8 cellular contexts compared by ENCODE assay signal in genomic region chr2:213152888-213153287, GRCh38. TPM values are rescaled to one million over a fixed set of nuclear protein-coding genes. Genes with fewer than 3 reads are reported as not detected.
DNase-seq lines count a peak whose midpoint lies in the region; ATAC-seq and TF ChIP-seq lines count a peak whose summit lies in the region.

No MANE protein-coding gene starts in this region.

- H3K4me3 ChIP-seq in GM06990 (replicated peaks; ENCODE audit: low read depth, low read length) (peak overlapping the region; percentile 73), WI38 (ENCODE audit: low read depth, low read length) (peak overlapping the region; percentile 76), fibroblast of villous mesenchyme (ENCODE audit: low read depth, low read length) (peak overlapping the region; percentile 58), skeletal muscle cell (ENCODE audit: low read depth, low read length) (peak overlapping the region; percentile 80)

- DNase-seq in GM06990 (ENCODE audit: extremely low read depth, insufficient read length) (no peak), fibroblast of villous mesenchyme (ENCODE audit: low read depth) (no peak), skeletal muscle cell (ENCODE audit: low read depth) (no peak), COR-L47 (lab: John Stamatoyannopoulos, UW) (no peak), NK-92 (lab: John Stamatoyannopoulos, UW; ENCODE audit: unreplicated experiment) (no peak)

- ATAC-seq in GM21576 (IDR thresholded peaks at IDR 0.05; ENCODE audit: unreplicated experiment) (no peak), GM18909 (IDR thresholded peaks at IDR 0.05; ENCODE audit: poor library complexity, unreplicated experiment) (no peak)

- no peaks in the 10 kb centered on the region for H3K27me3 ChIP-seq in GM06990 (replicated peaks; ENCODE audit: control insufficient read depth, insufficient read depth, low read length)

- no peaks in the 10 kb centered on the region for H3K36me3 ChIP-seq in GM06990 (ENCODE audit: control insufficient read depth, insufficient read depth, low read length)

- TF ChIP-seq CTCF in GM06990 (IDR thresholded peaks at IDR 0.05; ENCODE audit: insufficient read depth, low read length, poor library complexity, severe bottlenecking) (no peak), WI38 (IDR thresholded peaks at IDR 0.05; ENCODE audit: low read depth, low read length) (no peak), fibroblast of villous mesenchyme (IDR thresholded peaks at IDR 0.05; ENCODE audit: insufficient read depth, low read depth, low read length) (no peak)

RNA-seq across cellular contexts. Expression of gene IKZF2, which starts 1.5 kb away (rescaled TPM):
- total RNA-seq in fibroblast of villous mesenchyme, result 4.2 and 15.1 TPM in 2 replicates
